12 cellular contexts compared by ENCODE assay signal in genomic region chr19:18387395-18387794, GRCh38. TPM values are rescaled to one million over a fixed set of nuclear protein-coding genes. Genes with fewer than 3 reads are reported as not detected.
DNase-seq lines count a peak whose midpoint lies in the region; ATAC-seq, FAIRE-seq and TF ChIP-seq lines count a peak whose summit lies in the region.
"Had no signal": no experiment of that assay in that cellular context is flagged by ENCODE, and none has a peak within 500 bp of the region (broad histone marks: within the 10 kb centered on the region; RNA-seq: fewer than 3 reads in every experiment).

No MANE protein-coding gene starts in this region.

- dilution Hi-C loops in endothelial cell of umbilical vein (cut with MboI; ENCODE audit: extremely low pct_ligation_motif_present, low sequenced_read_pairs): no loop called here

- H3K9me3 Mint-ChIP-seq in natural killer cell treated with Interleukin-12 subunit alpha and Interleukin-12 subunit beta and Interleukin-15 and Interleukin-18, amount 100 ng/mL, for 72 hours: no peaks in the 10 kb centered on the region
- H3K9me3 Mint-ChIP-seq: activated T-helper 1 cell treated with anti-CD3 and anti-CD28 coated beads, Interleukin-12 subunit alpha, Interleukin-12 subunit beta, Interleukin-2, Interleukin-4 antibody, amounts not matched to agents 30 ng/mL and 10 ng/mL and 1 ng/mL, durations not matched to agents 14 hours and 24 hours and 36 hours had no signal

- no peak overlapping the region for H2AFZ ChIP-seq in endothelial cell of umbilical vein (ENCODE audit: low read depth, low read length)

- DNase-seq in LoVo (ENCODE audit: low spot score) (peak; percentile 57), endothelial cell of umbilical vein (ENCODE audit: low read depth, low spot score) (no peak), SHP77 treated with DMSO at 0.1 percent for 48 hours (lab: John Stamatoyannopoulos, UW) (no peak), ureter (ENCODE audit: low spot score) (no peak), NCI-H345 (lab: John Stamatoyannopoulos, UW) (no peak)
- no peak for DNase-seq in natural killer cell treated with Interleukin-12 subunit alpha and Interleukin-12 subunit beta and Interleukin-15 and Interleukin-18, amount 100 ng/mL, for 72 hours (ENCODE audit: low spot score)
- DNase-seq: NCI-H1930 had no signal

- peaks cover 6 to 13% of the 10 kb centered on the region in 2 donors for H3K4me1 Mint-ChIP-seq in natural killer cell treated with Interleukin-12 subunit alpha and Interleukin-12 subunit beta and Interleukin-15 and Interleukin-18, amount 100 ng/mL, for 72 hours (ENCODE audit: low read depth in 2 of 2)

- no peaks in the 10 kb centered on the region for H3K9me1 ChIP-seq in endothelial cell of umbilical vein (replicated peaks; ENCODE audit: control insufficient read depth, extremely low read depth, insufficient read depth, low read length)

- no peak for ATAC-seq in natural killer cell treated with Interleukin-12 subunit alpha and Interleukin-12 subunit beta and Interleukin-15 and Interleukin-18, amount 100 ng/mL, for 72 hours
- ATAC-seq in HG03196 (IDR thresholded peaks at IDR 0.05; ENCODE audit: unreplicated experiment): no peak

- intact Hi-C loops in endothelial cell of umbilical vein (cut with micrococcal nuclease): loop anchor here (2.0 kb wide), 1 partner anchor 29 kb away; no protein-coding TSS in a partner anchor

- peak overlapping the region; percentile 54 for H3K4me3 Mint-ChIP-seq in natural killer cell treated with Interleukin-12 subunit alpha and Interleukin-12 subunit beta and Interleukin-15 and Interleukin-18, amount 100 ng/mL, for 72 hours

- H3K36me3 ChIP-seq in BLaER1 (no peaks in the 10 kb centered on the region), endothelial cell of umbilical vein (ENCODE audit: control insufficient read depth in 2 of 2, extremely low read depth in 1 of 2, insufficient read depth in 2 of 2, low read length in 2 of 2) (peaks cover 0 to 9% of the 10 kb centered on the region in 2 experiments)

- H3K4me2 ChIP-seq in BLaER1 (peak overlapping the region; percentile 78), endothelial cell of umbilical vein (ENCODE audit: insufficient read depth, low read length) (peak overlapping the region; percentile 92)

- TF ChIP-seq POLR2A in endothelial cell of umbilical vein (IDR thresholded peaks at IDR 0.05; ENCODE audit: low read depth, low read length): peak; percentile 54

- POLR2A ChIA-PET in endothelial cell of umbilical vein (lab: Charles Lee): interaction anchor here (0.8 to 3.6 kb wide), 4 partner anchors 23 to 106 kb away, joined by 3 to 87 read pairs (median 6); partner anchors contain the start of gene JUND

- peaks cover 39% of the 10 kb centered on the region; the same call in 1 of the 2 replicates for H3K27me3 ChIP-seq in BLaER1
- H3K27me3 ChIP-seq in endothelial cell of umbilical vein (ENCODE audit: control insufficient read depth in 2 of 2, insufficient read depth in 2 of 2, low read length in 2 of 2): no peaks in the 10 kb centered on the region

- H3K9me3 ChIP-seq in BLaER1 (no peaks in the 10 kb centered on the region), endothelial cell of umbilical vein (replicated peaks; ENCODE audit: control insufficient read depth, insufficient read depth, low read length) (no peaks in the 10 kb centered on the region)

- CTCF ChIA-PET in endothelial cell of umbilical vein (lab: Charles Lee): interaction anchor here (1.1 to 9.4 kb wide), 10 partner anchors 10 to 59 kb away, joined by 5 to 115 read pairs (median 17); partner anchors contain the start of genes LRRC25, PGPEP1 and SSBP4

- FAIRE-seq in endothelial cell of umbilical vein (lab: Jason Lieb, UNC): peak; percentile 74
- FAIRE-seq: G401.6 had no signal

- H4K20me1 ChIP-seq in BLaER1 (no peaks in the 10 kb centered on the region), endothelial cell of umbilical vein (replicated peaks; ENCODE audit: control insufficient read depth, extremely low read depth, insufficient read depth, low read length) (no peaks in the 10 kb centered on the region)

- TSS peak; percentile 30 for BruUV-seq in endothelial cell of umbilical vein (replicated peaks; lab: Mats Ljungman, UMichigan)

- H3K9ac ChIP-seq in BLaER1: no peak overlapping the region
- peak overlapping the region; percentile 91 for H3K9ac ChIP-seq in endothelial cell of umbilical vein (replicated peaks; ENCODE audit: extremely low read depth, insufficient read depth, low read length)

- H3K27ac ChIP-seq in BLaER1: no peak overlapping the region
- peak overlapping the region; percentile 69 for H3K27ac ChIP-seq in endothelial cell of umbilical vein (ENCODE audit: insufficient read depth, low read depth, low read length)

- H3K79me2 ChIP-seq in endothelial cell of umbilical vein (ENCODE audit: control insufficient read depth, insufficient read depth, low read length): peaks cover 26% of the 10 kb centered on the region

- no peak overlapping the region for H3K27ac Mint-ChIP-seq in natural killer cell treated with Interleukin-12 subunit alpha and Interleukin-12 subunit beta and Interleukin-15 and Interleukin-18, amount 100 ng/mL, for 72 hours
- H3K27ac Mint-ChIP-seq: activated T-helper 1 cell treated with anti-CD3 and anti-CD28 coated beads, Interleukin-12 subunit alpha, Interleukin-12 subunit beta, Interleukin-2, Interleukin-4 antibody, amounts not matched to agents 30 ng/mL and 10 ng/mL and 1 ng/mL, durations not matched to agents 14 hours and 24 hours and 36 hours had no signal

- peaks cover 0 to 2% of the 10 kb centered on the region in 2 donors for H3K27me3 Mint-ChIP-seq in natural killer cell treated with Interleukin-12 subunit alpha and Interleukin-12 subunit beta and Interleukin-15 and Interleukin-18, amount 100 ng/mL, for 72 hours

- H3K4me1 ChIP-seq in BLaER1 (peaks cover 39% of the 10 kb centered on the region), endothelial cell of umbilical vein (ENCODE audit: control insufficient read depth, extremely low read depth, insufficient read depth, low read length) (peaks cover 16% of the 10 kb centered on the region)

- TF ChIP-seq CTCF in endothelial cell of umbilical vein (IDR thresholded peaks at IDR 0.05; ENCODE audit: extremely low read depth in 1 of 2, insufficient read depth in 1 of 2, low read depth in 1 of 2, low read length in 2 of 2): no peak

- H3K36me3 Mint-ChIP-seq in natural killer cell treated with Interleukin-12 subunit alpha and Interleukin-12 subunit beta and Interleukin-15 and Interleukin-18, amount 100 ng/mL, for 72 hours: no peaks in the 10 kb centered on the region

- H3K4me3 ChIP-seq in BLaER1: no peak overlapping the region
- peak overlapping the region; percentile 71 to 97 (median 94) for H3K4me3 ChIP-seq in endothelial cell of umbilical vein (replicated peaks in 1 of 3; ENCODE audit: insufficient read depth in 1 of 3, low read depth in 1 of 3, low read length in 3 of 3)

RNA-seq across cellular contexts. Expression of gene GDF15, which starts 1.4 kb away (rescaled TPM):
- 140 and 165 TPM in 2 replicates for total RNA-seq in endothelial cell of umbilical vein
- 206 and 343 TPM in 2 replicates for polyA plus RNA-seq in endothelial cell of umbilical vein
- 74.9 and 137 TPM in 2 replicates for polyA plus RNA-seq in endothelial cell of umbilical vein (2011; cell fraction: cytosol; rRNA removed)
- polyA plus RNA-seq in endothelial cell of umbilical vein (2011; cell fraction: nucleus; rRNA removed): 58.6 and 63.6 TPM in 2 replicates
- polyA plus RNA-seq in endothelial cell of umbilical vein (2012): 252 and 264 TPM in 2 replicates
- 30.7 and 37.6 TPM in 2 replicates for polyA minus RNA-seq in endothelial cell of umbilical vein
- polyA minus RNA-seq in endothelial cell of umbilical vein (2011; cell fraction: cytosol; rRNA and poly(A)+ RNA removed): 27.1 TPM
- polyA minus RNA-seq in endothelial cell of umbilical vein (2011; cell fraction: nucleus; rRNA and poly(A)+ RNA removed): 12.8 and 28.4 TPM in 2 replicates
- under 1 TPM in 1 of 2 donors, not detected in 1; 0.71 TPM for total RNA-seq in natural killer cell treated with Interleukin-12 subunit alpha and Interleukin-12 subunit beta and Interleukin-15 and Interleukin-18, amount 100 ng/mL, for 72 hours
- total RNA-seq in ureter: 84.1 TPM
- total RNA-seq: activated T-helper 1 cell treated with anti-CD3 and anti-CD28 coated beads, Interleukin-12 subunit alpha, Interleukin-12 subunit beta, Interleukin-2, Interleukin-4 antibody, amounts not matched to agents 30 ng/mL and 10 ng/mL and 1 ng/mL, durations not matched to agents 14 hours and 24 hours and 36 hours had no signal

RNA-seq across cellular contexts. Expression of gene LRRC25, which starts 10.0 kb away (rescaled TPM):
- total RNA-seq in endothelial cell of umbilical vein (not detected in 2 replicates), ureter (3.6 TPM)
- polyA plus RNA-seq in endothelial cell of umbilical vein: not detected in 2 replicates
- polyA plus RNA-seq in endothelial cell of umbilical vein (2011; cell fraction: cytosol; rRNA removed): not detected in 2 replicates
- not detected in 2 replicates for polyA plus RNA-seq in endothelial cell of umbilical vein (2011; cell fraction: nucleus; rRNA removed)
- not detected in 2 replicates for polyA plus RNA-seq in endothelial cell of umbilical vein (2012)
- not detected in 2 replicates for polyA minus RNA-seq in endothelial cell of umbilical vein
- polyA minus RNA-seq in endothelial cell of umbilical vein (2011; cell fraction: cytosol; rRNA and poly(A)+ RNA removed): not detected
- not detected in 2 replicates for polyA minus RNA-seq in endothelial cell of umbilical vein (2011; cell fraction: nucleus; rRNA and poly(A)+ RNA removed)
- total RNA-seq in natural killer cell treated with Interleukin-12 subunit alpha and Interleukin-12 subunit beta and Interleukin-15 and Interleukin-18, amount 100 ng/mL, for 72 hours: not detected
- total RNA-seq: activated T-helper 1 cell treated with anti-CD3 and anti-CD28 coated beads, Interleukin-12 subunit alpha, Interleukin-12 subunit beta, Interleukin-2, Interleukin-4 antibody, amounts not matched to agents 30 ng/mL and 10 ng/mL and 1 ng/mL, durations not matched to agents 14 hours and 24 hours and 36 hours; renal cortical epithelial cell had no signal

RNA-seq across cellular contexts. Expression of gene SSBP4, which starts 31.8 kb away (rescaled TPM):
- total RNA-seq in endothelial cell of umbilical vein (140 and 151 TPM in 2 replicates), ureter (74.7 TPM)
- 89.6 and 116 TPM in 2 replicates for polyA plus RNA-seq in endothelial cell of umbilical vein
- 43.5 and 75.7 TPM in 2 replicates for polyA plus RNA-seq in endothelial cell of umbilical vein (2011; cell fraction: cytosol; rRNA removed)
- polyA plus RNA-seq in endothelial cell of umbilical vein (2011; cell fraction: nucleus; rRNA removed): 116 and 121 TPM in 2 replicates
- polyA plus RNA-seq in endothelial cell of umbilical vein (2012): 50.5 and 101 TPM in 2 replicates
- 12.7 and 21.8 TPM in 2 replicates for polyA minus RNA-seq in endothelial cell of umbilical vein
- polyA minus RNA-seq in endothelial cell of umbilical vein (2011; cell fraction: cytosol; rRNA and poly(A)+ RNA removed): 32.1 TPM
- 27.4 and 63.5 TPM in 2 replicates for polyA minus RNA-seq in endothelial cell of umbilical vein (2011; cell fraction: nucleus; rRNA and poly(A)+ RNA removed)
- 100 to 1,000 TPM; 112 to 271 TPM for total RNA-seq in natural killer cell treated with Interleukin-12 subunit alpha and Interleukin-12 subunit beta and Interleukin-15 and Interleukin-18, amount 100 ng/mL, for 72 hours

RNA-seq across cellular contexts. Expression of gene PGPEP1, which starts 47.0 kb away (rescaled TPM):
- total RNA-seq in endothelial cell of umbilical vein (27.2 and 30.5 TPM in 2 replicates), ureter (48.5 TPM)
- polyA plus RNA-seq in endothelial cell of umbilical vein: 9.9 and 13.2 TPM in 2 replicates
- polyA plus RNA-seq in endothelial cell of umbilical vein (2011; cell fraction: cytosol; rRNA removed): 9.3 and 10.7 TPM in 2 replicates
- polyA plus RNA-seq in endothelial cell of umbilical vein (2011; cell fraction: nucleus; rRNA removed): 19.9 and 23.0 TPM in 2 replicates
- polyA plus RNA-seq in endothelial cell of umbilical vein (2012): 9.4 and 9.8 TPM in 2 replicates
- 37.1 and 47.2 TPM in 2 replicates for polyA minus RNA-seq in endothelial cell of umbilical vein
- 5.9 TPM for polyA minus RNA-seq in endothelial cell of umbilical vein (2011; cell fraction: cytosol; rRNA and poly(A)+ RNA removed)
- 8.6 TPM in 2 replicates for polyA minus RNA-seq in endothelial cell of umbilical vein (2011; cell fraction: nucleus; rRNA and poly(A)+ RNA removed)
- 10 to 100 TPM; 42.1 to 50.7 TPM for total RNA-seq in natural killer cell treated with Interleukin-12 subunit alpha and Interleukin-12 subunit beta and Interleukin-15 and Interleukin-18, amount 100 ng/mL, for 72 hours

RNA-seq across cellular contexts. Expression of gene ISYNA1, which starts 50.5 kb away (rescaled TPM):
- total RNA-seq in endothelial cell of umbilical vein (70.2 and 74.1 TPM in 2 replicates), ureter (116 TPM)
- 69.0 and 85.0 TPM in 2 replicates for polyA plus RNA-seq in endothelial cell of umbilical vein
- polyA plus RNA-seq in endothelial cell of umbilical vein (2011; cell fraction: cytosol; rRNA removed): 32.0 and 38.7 TPM in 2 replicates
- polyA plus RNA-seq in endothelial cell of umbilical vein (2011; cell fraction: nucleus; rRNA removed): 145 and 173 TPM in 2 replicates
- polyA plus RNA-seq in endothelial cell of umbilical vein (2012): 38.7 and 63.2 TPM in 2 replicates
- polyA minus RNA-seq in endothelial cell of umbilical vein: 26.2 and 34.8 TPM in 2 replicates
- polyA minus RNA-seq in endothelial cell of umbilical vein (2011; cell fraction: cytosol; rRNA and poly(A)+ RNA removed): not detected
- polyA minus RNA-seq in endothelial cell of umbilical vein (2011; cell fraction: nucleus; rRNA and poly(A)+ RNA removed): 12.2 and 26.3 TPM in 2 replicates
- total RNA-seq in natural killer cell treated with Interleukin-12 subunit alpha and Interleukin-12 subunit beta and Interleukin-15 and Interleukin-18, amount 100 ng/mL, for 72 hours: 10 to 100 TPM; 19.0 to 25.6 TPM

Comparison
In these comparisons a context has a peak if more than half of its experiments do, and no peak if none do; other contexts are left out.
1. RNA of gene GDF15, which starts 1.4 kb away (total RNA-seq): 140 to 165 TPM in endothelial cell of umbilical vein and 84.1 TPM in ureter (single experiment); 0.71 TPM in natural killer cell treated with Interleukin-12 subunit alpha and Interleukin-12 subunit beta and Interleukin-15 and Interleukin-18, amount 100 ng/mL, for 72 hours; every median in the first group is over 10 times any median in the second.